In the genomic region with DNA sequence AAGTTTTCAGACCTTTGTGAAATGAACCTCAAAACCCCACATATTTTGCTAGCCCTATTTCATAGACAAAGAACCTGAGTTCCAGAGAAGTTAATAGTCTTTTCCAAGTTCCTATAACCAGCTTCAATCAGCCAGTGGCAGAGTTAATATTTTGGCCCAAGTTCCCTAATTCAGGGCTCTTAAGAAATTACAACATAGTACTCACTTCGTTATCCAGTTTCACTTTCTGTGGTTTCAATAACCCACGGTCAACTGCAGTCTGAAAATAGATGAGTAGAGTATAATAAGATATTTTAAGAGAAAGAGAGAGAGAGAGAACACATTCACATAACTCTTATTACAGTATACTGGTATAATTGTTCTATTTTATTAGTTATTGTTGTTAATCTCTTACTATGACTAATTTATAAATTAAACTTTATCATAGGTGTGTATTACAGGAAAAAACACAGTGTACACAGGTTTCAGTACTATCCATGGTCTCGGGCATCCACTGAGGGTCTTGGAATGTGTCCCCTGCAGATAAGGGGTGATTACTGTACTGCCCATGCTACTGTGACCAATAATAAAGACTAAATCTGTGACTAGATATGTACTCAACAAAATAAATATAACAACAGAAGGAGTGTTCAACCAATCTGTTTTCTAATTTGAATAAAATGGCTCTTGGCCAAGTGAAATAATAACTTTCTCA, we compare ENCODE assay signal across 8 cellular contexts. TPM values are rescaled to one million over a fixed set of nuclear protein-coding genes. Genes with fewer than 3 reads are reported as not detected.
DNase-seq lines count a peak whose midpoint lies in the region; ATAC-seq and TF ChIP-seq lines count a peak whose summit lies in the region.

No MANE protein-coding gene starts in this region.

- H3K4me1 ChIP-seq in sigmoid colon = peaks cover 0 to 11% (median 4%) of the 10 kb centered on the region in 4 donors

- peak; percentile 80 for ATAC-seq in GM21717 (IDR thresholded peaks at IDR 0.05; ENCODE audit: unreplicated experiment)
- ATAC-seq in central memory CD8-positive, alpha-beta T cell (replicated peaks; ENCODE audit: extremely low read depth, poor library complexity, severe bottlenecking) = peak; percentile 52

- TF ChIP-seq CTCF in sigmoid colon (IDR thresholded peaks at IDR 0.05) = no peak

- H3K4me3 ChIP-seq in sigmoid colon = peak overlapping the region in 3 of 4 donors; percentile 14 to 22 (median 21)

- H3K27ac Mint-ChIP-seq in central memory CD8-positive, alpha-beta T cell (ENCODE audit: low read depth) = peak overlapping the region; percentile 82

- H3K27me3 ChIP-seq in sigmoid colon = no peaks in the 10 kb centered on the region

- intact Hi-C loops in sigmoid colon (cut with DNase I) = no loop called here

- H3K36me3 Mint-ChIP-seq in central memory CD8-positive, alpha-beta T cell (ENCODE audit: insufficient read depth) = peaks cover 4% of the 10 kb centered on the region

- WGBS in sigmoid colon, 2 donors = 31% methylated on average over 3 of the region's 3 CpGs

- DNase-seq in GM03348 (ENCODE audit: low spot score) = peak; percentile 21
- peak; percentile 61 for DNase-seq in LHCN-M2 (ENCODE audit: low read depth)
- no peak for DNase-seq in central memory CD8-positive, alpha-beta T cell (ENCODE audit: low spot score in 2 of 2)
- DNase-seq in sigmoid colon = no peak
- DNase-seq in NCI-H510A treated with DMSO at 0.1 percent for 48 hours (lab: John Stamatoyannopoulos, UW) = no peak
- DNase-seq in GOT3 (lab: John Stamatoyannopoulos, UW) = no peak
- no peak for DNase-seq in NCI-H187 treated with DMSO at 0.1 percent for 48 hours (lab: John Stamatoyannopoulos, UW)

- peak overlapping the region; percentile 56 for H3K4me3 Mint-ChIP-seq in central memory CD8-positive, alpha-beta T cell

- peaks cover 6% of the 10 kb centered on the region for H3K27me3 Mint-ChIP-seq in central memory CD8-positive, alpha-beta T cell

- peak overlapping the region in 3 of 4 donors; percentile 7 to 33 (median 28) for H3K27ac ChIP-seq in sigmoid colon

- TF ChIP-seq POLR2A in sigmoid colon (IDR thresholded peaks at IDR 0.05) = no peak

- TF ChIP-seq EP300 in sigmoid colon (IDR thresholded peaks at IDR 0.05) = no peak

- H3K9me3 Mint-ChIP-seq in central memory CD8-positive, alpha-beta T cell = no peaks in the 10 kb centered on the region

- H3K9me3 ChIP-seq in sigmoid colon = no peaks in the 10 kb centered on the region

- H3K4me1 Mint-ChIP-seq in central memory CD8-positive, alpha-beta T cell = peaks cover 16% of the 10 kb centered on the region

- H3K36me3 ChIP-seq in sigmoid colon = no peaks in the 10 kb centered on the region

RNA-seq across cellular contexts. Expression of a gene that starts 9.3 kb away (rescaled TPM):
- total RNA-seq in LHCN-M2 (2014; rRNA removed) (0.46 TPM in 1 of 2 replicates, not detected in the other), sigmoid colon (10 to 100 TPM; 20.7 to 40.0 (median 27.3) TPM)
- 0.19 TPM for polyA plus RNA-seq in LHCN-M2 (2012)
- 1 to 10 TPM; 3.2 to 6.6 (median 5.8) TPM for polyA plus RNA-seq in sigmoid colon

RNA-seq across cellular contexts. Expression of a gene that starts 30.9 kb away (rescaled TPM):
- total RNA-seq in LHCN-M2 (2014; rRNA removed) (not detected in 2 replicates), sigmoid colon (under 1 TPM in 1 of 4 donors, not detected in 3; 0.36 TPM)
- polyA plus RNA-seq in LHCN-M2 (2012) = not detected
- under 1 TPM in 1 of 3 donors, not detected in 2; 0.07 TPM for polyA plus RNA-seq in sigmoid colon

Comparison
In these comparisons a context has a peak if more than half of its experiments do, and no peak if none do; other contexts are left out.
1. DNase-seq: peak in GM03348 (single experiment) and LHCN-M2 (single experiment); none in central memory CD8-positive, alpha-beta T cell (0 of 2), sigmoid colon (single experiment), NCI-H510A treated with DMSO at 0.1 percent for 48 hours (single experiment), GOT3 (single experiment) and NCI-H187 treated with DMSO at 0.1 percent for 48 hours (single experiment).
2. RNA of a gene that starts 9.3 kb away (total RNA-seq): 20.7 to 40.0 TPM in sigmoid colon; 0.46 TPM in LHCN-M2; every median in the first group is over 10 times any median in the second.